Comparison of ENCODE assay signal across 8 cellular contexts in the genomic region with DNA sequence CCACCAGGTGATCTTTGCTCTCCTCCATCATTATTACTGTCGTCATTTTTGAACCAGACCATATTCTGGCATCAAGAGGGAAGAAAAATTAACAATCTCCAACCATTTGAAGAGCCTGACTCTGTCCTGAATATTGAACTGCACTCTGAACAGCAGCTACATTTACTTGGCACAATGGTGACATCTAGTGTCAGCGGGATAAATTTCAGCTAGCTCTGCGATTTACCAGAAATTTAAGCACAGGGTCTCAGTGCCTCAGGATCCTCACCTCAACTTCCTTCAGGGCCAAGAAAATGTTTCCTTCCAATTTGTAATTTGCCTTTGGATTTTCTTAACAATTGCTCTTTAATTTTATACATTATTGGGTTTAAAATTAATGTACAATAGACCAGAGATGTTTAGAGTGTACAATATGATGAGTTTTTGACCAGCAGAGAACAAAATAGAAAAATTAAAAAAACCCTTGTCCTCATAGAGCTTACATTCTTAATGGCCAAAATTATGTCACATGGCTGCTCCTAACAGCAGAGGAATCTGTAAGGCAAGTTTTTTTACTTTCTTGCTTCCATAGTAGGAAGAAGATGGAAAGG. TPM values are rescaled to one million over a fixed set of nuclear protein-coding genes. Genes with fewer than 3 reads are reported as not detected.
A peak's percentile ranks its signal among the peaks of the same experiment; 100 is the strongest.
DNase-seq lines count a peak whose midpoint lies in the region; ATAC-seq and TF ChIP-seq lines count a peak whose summit lies in the region.

No MANE protein-coding gene starts in this region.

- no peaks in the 10 kb centered on the region for H3K79me2 ChIP-seq in mammary epithelial cell (ENCODE audit: insufficient read depth, low read length)

- H3K4me2 ChIP-seq in mammary epithelial cell (ENCODE audit: insufficient read depth, low read depth, low read length): no peak overlapping the region

- no peaks in the 10 kb centered on the region for H3K36me3 ChIP-seq in mammary epithelial cell (ENCODE audit: insufficient read depth, low read length)

- H3K27ac ChIP-seq in mammary epithelial cell (ENCODE audit: insufficient read depth, low read depth, low read length): no peak overlapping the region

- ATAC-seq in GM18868 (IDR thresholded peaks at IDR 0.05; ENCODE audit: unreplicated experiment): peak; percentile 59
- ATAC-seq in left colon: peak; percentile 72
- ATAC-seq in GM21723 (IDR thresholded peaks at IDR 0.05; ENCODE audit: unreplicated experiment): no peak

- DNase-seq in AML-193 (lab: John Stamatoyannopoulos, UW): peak; percentile 52 to 58
- peak; percentile 55 for DNase-seq in NCI-H1092 treated with DMSO at 0.1 percent for 48 hours (lab: John Stamatoyannopoulos, UW)
- peak; percentile 30 for DNase-seq in T-helper 2 cell treated with Interferon-gamma antibody and Interleukin-4, amounts not matched to agents 5 μg/mL and 100 μg/mL, for 36 hours (ENCODE audit: low spot score)
- peak; percentile 37 for DNase-seq in mammary epithelial cell
- DNase-seq in left colon: peak in 1 of 2 donors; percentile 15
- peak; percentile 26 for DNase-seq in stimulated activated CD8-positive, alpha-beta memory T cell treated with anti-CD3 and anti-CD28 coated beads, Interleukin-12 subunit alpha, Interleukin-12 subunit beta, amount 100 ng/mL, for 1 hour (ENCODE audit: low read depth)

- peak; percentile 72 to 82 for TF ChIP-seq CTCF in mammary epithelial cell (conservative IDR thresholded peaks at IDR 0.05 in 1 of 2, IDR thresholded peaks at IDR 0.05 in 1 of 2; ENCODE audit: extremely low read depth in 1 of 2, insufficient read depth in 1 of 2, low read depth in 1 of 2, low read length in 2 of 2)

- no TSS peak for BruUV-seq in mammary epithelial cell (replicated peaks; lab: Mats Ljungman, UMichigan)

- no peaks in the 10 kb centered on the region for H4K20me1 ChIP-seq in mammary epithelial cell (ENCODE audit: insufficient read depth, low read length)

- dilution Hi-C loops in mammary epithelial cell (cut with HindIII; ENCODE audit: low sequenced_read_pairs): no loop called here

- no peaks in the 10 kb centered on the region for H3K27me3 ChIP-seq in mammary epithelial cell (ENCODE audit: insufficient read depth, low read length)

- H3K9ac ChIP-seq in mammary epithelial cell (ENCODE audit: insufficient read depth, low read length): no peak overlapping the region

- no peaks in the 10 kb centered on the region for H3K9me3 ChIP-seq in mammary epithelial cell (replicated peaks; ENCODE audit: insufficient read depth, low read length)

- whole genome bisulfite sequencing in mammary epithelial cell (ENCODE audit: low coverage, missing lambda C conversion rate): 5% methylated on average over 3 of the region's 3 CpGs

- H3K4me1 ChIP-seq in mammary epithelial cell (ENCODE audit: insufficient read depth, low read length): no peaks in the 10 kb centered on the region

- in situ Hi-C loops in mammary epithelial cell (cut with MboI; ENCODE audit: low sequenced_read_pairs in 2 of 2): loop anchor here (5.0 kb wide), 1 partner anchor 88 kb away; no protein-coding TSS in a partner anchor

- CTCF ChIA-PET in mammary epithelial cell (lab: Charles Lee; ENCODE audit: low non-redundant PET): interaction anchor here (0.6 to 1.0 kb wide), 5 partner anchors 38 to 152 kb away, joined by 3 to 8 read pairs (median 4); a partner anchor contains a TSS

- no peak overlapping the region for H2AFZ ChIP-seq in mammary epithelial cell (ENCODE audit: low read depth, low read length)

- no peaks in the 10 kb centered on the region for H3K9me3 Mint-ChIP-seq in T-helper 2 cell treated with Interferon-gamma antibody and Interleukin-4, amounts not matched to agents 5 μg/mL and 100 μg/mL, for 36 hours

- H3K36me3 Mint-ChIP-seq in T-helper 2 cell treated with Interferon-gamma antibody and Interleukin-4, amounts not matched to agents 5 μg/mL and 100 μg/mL, for 36 hours (ENCODE audit: low read depth): no peaks in the 10 kb centered on the region

- no peak overlapping the region for H3K4me3 Mint-ChIP-seq in T-helper 2 cell treated with Interferon-gamma antibody and Interleukin-4, amounts not matched to agents 5 μg/mL and 100 μg/mL, for 36 hours

- no peak overlapping the region for H3K27ac Mint-ChIP-seq in T-helper 2 cell treated with Interferon-gamma antibody and Interleukin-4, amounts not matched to agents 5 μg/mL and 100 μg/mL, for 36 hours

- intact Hi-C loops in mammary epithelial cell (cut with micrococcal nuclease) (loop anchor here (1.0 to 10.0 kb wide), 4 partner anchors 37 to 285 kb away; no protein-coding TSS in a partner anchor), left colon (cut with DNase I, micrococcal nuclease) (loop anchor here (5.0 kb wide), 1 partner anchor 88 kb away; no protein-coding TSS in a partner anchor)

- no peak overlapping the region for H3K4me3 ChIP-seq in mammary epithelial cell (replicated peaks in 1 of 3; ENCODE audit: insufficient read depth in 1 of 3, low read depth in 2 of 3, low read length in 3 of 3)

- no peaks in the 10 kb centered on the region for H3K27me3 Mint-ChIP-seq in T-helper 2 cell treated with Interferon-gamma antibody and Interleukin-4, amounts not matched to agents 5 μg/mL and 100 μg/mL, for 36 hours (ENCODE audit: low read depth)

- no peaks in the 10 kb centered on the region for H3K4me1 Mint-ChIP-seq in T-helper 2 cell treated with Interferon-gamma antibody and Interleukin-4, amounts not matched to agents 5 μg/mL and 100 μg/mL, for 36 hours (ENCODE audit: low read depth)

RNA-seq across cellular contexts. Expression of a gene that starts 10.7 kb away (rescaled TPM):
- 1 to 10 TPM; 3.4 to 5.2 TPM for total RNA-seq in mammary epithelial cell
- polyA plus RNA-seq in mammary epithelial cell: 0.97 TPM
- polyA minus RNA-seq in mammary epithelial cell: 4.3 TPM
- total RNA-seq in left colon: 1 to 10 TPM; 8.3 to 9.8 TPM

RNA-seq across cellular contexts. Expression of a gene that starts 26.4 kb away (rescaled TPM):
- under 1 TPM; 0.17 to 0.24 TPM for total RNA-seq in mammary epithelial cell
- polyA plus RNA-seq in mammary epithelial cell: 0.85 TPM
- polyA minus RNA-seq in mammary epithelial cell: not detected
- total RNA-seq in left colon: not detected

RNA-seq across cellular contexts. Expression of a gene that starts 37.8 kb away (rescaled TPM):
- total RNA-seq in mammary epithelial cell (10 to 100 TPM in 1 of 2 donors, 1 to 10 TPM in 1; 6.2 to 16.2 TPM), left colon (1 to 10 TPM; 6.4 to 7.2 TPM)
- polyA plus RNA-seq in mammary epithelial cell: 3.8 TPM
- 1.5 TPM for polyA minus RNA-seq in mammary epithelial cell

RNA-seq across cellular contexts. Expression of a gene that starts 58.0 kb away (rescaled TPM):
- total RNA-seq in mammary epithelial cell: not detected
- not detected for polyA plus RNA-seq in mammary epithelial cell
- polyA minus RNA-seq in mammary epithelial cell: not detected
- total RNA-seq in left colon: not detected
